ENCODE assay signal across 19 cellular contexts in the genomic region with DNA sequence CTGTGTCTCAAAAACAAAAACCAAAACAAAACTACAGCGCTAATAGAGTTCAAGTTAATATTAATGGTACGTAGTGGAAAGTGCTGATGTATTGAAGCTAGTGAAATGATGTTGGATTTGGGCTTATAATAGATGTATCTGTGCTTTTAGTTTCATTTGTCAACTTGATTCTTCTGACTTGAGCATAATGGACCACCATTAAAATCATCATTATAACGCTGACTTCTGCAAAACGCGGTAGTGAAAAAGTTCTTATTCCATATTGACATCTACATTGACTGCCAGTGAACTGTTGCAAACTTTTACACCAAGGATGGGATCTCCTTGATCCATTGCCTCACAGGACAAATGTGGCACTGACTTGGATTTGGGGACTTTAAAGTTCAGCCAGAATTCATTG.
A peak's percentile ranks its signal among the peaks of the same experiment; 100 is the strongest.
DNase-seq lines count a peak whose midpoint lies in the region; ATAC-seq and TF ChIP-seq lines count a peak whose summit lies in the region.
"Had no signal": no experiment of that assay in that cellular context is flagged by ENCODE, and none has a peak within 500 bp of the region (broad histone marks: within the 10 kb centered on the region; RNA-seq: fewer than 3 reads in every experiment).

No MANE protein-coding gene starts in this region.

- no TSS peak for BruUV-seq in IMR-90 (replicated peaks; lab: Mats Ljungman, UMichigan)

- no peak overlapping the region for H3K4me3 ChIP-seq in IMR-90 (ENCODE audit: insufficient read depth, low read depth, low read length)
- H3K4me3 ChIP-seq in neutrophil (ENCODE audit: low read depth in 1 of 2, low read length in 1 of 2): peak overlapping the region in 1 of 2 experiments; percentile 13
- no peak overlapping the region for H3K4me3 ChIP-seq in heart right ventricle
- H3K4me3 ChIP-seq: psoas muscle had no signal

- H4K20me1 ChIP-seq in IMR-90 (ENCODE audit: insufficient read depth, low read length): no peaks in the 10 kb centered on the region

- peak overlapping the region; percentile 95; the same call in 2 of the 3 replicates for H2BK15ac ChIP-seq in IMR-90 (ENCODE audit: low read depth, low read length)

- peak overlapping the region; percentile 76 for H3K27ac Mint-ChIP-seq in WTC11
- H3K27ac Mint-ChIP-seq: activated B cell treated with CpG ODN at 0.5 μM for 24 hours; activated CD4-positive, alpha-beta memory T cell treated with anti-CD3 and anti-CD28 coated beads, Interleukin-2, amount 10 ng/mL, durations not matched to agents 7 days and 5 days; stimulated activated naive CD8-positive, alpha-beta T cell treated with anti-CD3 and anti-CD28 coated beads, Interleukin-15, Interleukin-2, amounts not matched to agents 100 ng/mL and 50 ng/mL, for 24 hours; T-helper 2 cell treated with Interferon-gamma antibody and Interleukin-4, amounts not matched to agents 5 μg/mL and 100 μg/mL, for 36 hours had no signal

- peak overlapping the region; percentile 58 for H2BK20ac ChIP-seq in IMR-90 (ENCODE audit: low read depth, low read length)

- peak overlapping the region; percentile 40; the same call in 1 of the 2 replicates for H4K91ac ChIP-seq in IMR-90 (ENCODE audit: insufficient read depth, low read depth, low read length)

- whole genome bisulfite sequencing in IMR-90 (ENCODE audit: extremely low coverage in 2 of 2, insufficient read length in 1 of 2), 2 experiments: no CpG with 5 or more reads among the region's 5 CpGs
- 93 to 96% methylated on average over 5 of the region's 5 CpGs for WGBS in heart right ventricle, 2 donors

- H3K36me3 Mint-ChIP-seq in WTC11: peaks cover 24% of the 10 kb centered on the region

- H3K4me1 Mint-ChIP-seq in WTC11: peaks cover 50% of the 10 kb centered on the region

- H3K4me2 ChIP-seq in IMR-90 (ENCODE audit: low read depth, low read length): no peak overlapping the region

- H3K27ac ChIP-seq in C4-2B: peak overlapping the region; percentile 31; the same call in 1 of the 2 replicates
- H3K27ac ChIP-seq in IMR-90 (ENCODE audit: insufficient read depth, low read length): peak overlapping the region; percentile 96
- H3K27ac ChIP-seq in neutrophil: peak overlapping the region; percentile 75
- H3K27ac ChIP-seq in heart right ventricle: peak overlapping the region in 3 of 10 donors; percentile 70 to 78 (median 74)
- H3K27ac ChIP-seq: psoas muscle had no signal

- peak overlapping the region; percentile 86 for H3K18ac ChIP-seq in IMR-90 (ENCODE audit: low read depth, low read length)

- H3K9me3 Mint-ChIP-seq in WTC11: peaks cover 24% of the 10 kb centered on the region

- peak overlapping the region; percentile 85 for H3K4ac ChIP-seq in IMR-90 (ENCODE audit: low read depth, low read length)

- peak overlapping the region; percentile 54 for H4K5ac ChIP-seq in IMR-90 (ENCODE audit: low read depth, low read length)

- no peak for TF ChIP-seq CTCF in C4-2B (conservative IDR thresholded peaks at IDR 0.05)
- TF ChIP-seq CTCF in IMR-90 (conservative IDR thresholded peaks at IDR 0.05; ENCODE audit: low read depth, low read length): no peak
- no peak for TF ChIP-seq CTCF in WTC11 (IDR thresholded peaks at IDR 0.05)
- TF ChIP-seq CTCF in neutrophil (IDR thresholded peaks at IDR 0.05): no peak
- TF ChIP-seq CTCF in heart right ventricle (IDR thresholded peaks at IDR 0.05): no peak

- H3K9me3 ChIP-seq in IMR-90 (ENCODE audit: control insufficient read depth, insufficient read depth, low read length) (peaks cover 6% of the 10 kb centered on the region; the same call in 1 of the 2 replicates), neutrophil (no peaks in the 10 kb centered on the region), heart right ventricle (peaks cover 0 to 11% (median 0%) of the 10 kb centered on the region in 11 donors)
- H3K9me3 ChIP-seq: psoas muscle had no signal

- H3K14ac ChIP-seq in IMR-90 (replicated peaks; ENCODE audit: low read depth, low read length): 0 out of 2 replicates have a peak overlapping the region, but pooled peaks have one; percentile 67

- no peak overlapping the region; the same call in 1 of the 2 replicates for H3K23ac ChIP-seq in IMR-90 (ENCODE audit: low read depth, low read length)

- H2AK9ac ChIP-seq in IMR-90 (replicated peaks; ENCODE audit: low read depth, low read length, poor library complexity): no peak overlapping the region

- H2BK120ac ChIP-seq in IMR-90 (ENCODE audit: low read depth, low read length): peak overlapping the region; percentile 90; the same call in 1 of the 2 replicates

- TF ChIP-seq RAD21 in IMR-90 (IDR thresholded peaks at IDR 0.05; ENCODE audit: low read length): no peak

- H3K4me3 Mint-ChIP-seq in WTC11: no peak overlapping the region
- H3K4me3 Mint-ChIP-seq: activated B cell treated with CpG ODN at 0.5 μM for 24 hours; activated CD4-positive, alpha-beta memory T cell treated with anti-CD3 and anti-CD28 coated beads, Interleukin-2, amount 10 ng/mL, durations not matched to agents 7 days and 5 days; central memory CD8-positive, alpha-beta T cell; T-helper 2 cell treated with Interferon-gamma antibody and Interleukin-4, amounts not matched to agents 5 μg/mL and 100 μg/mL, for 36 hours had no signal

- no peak overlapping the region for H2AFZ ChIP-seq in IMR-90 (replicated peaks; ENCODE audit: low read length, poor library complexity)

- POLR2A ChIA-PET in IMR-90 (lab: Charles Lee; ENCODE audit: unreplicated experiment) (no interaction called here), WTC11 (lab: Charles Lee) (no interaction called here)

- DNase-seq in IMR-90 (no peak), WTC11 (ENCODE audit: low spot score) (no peak), heart right ventricle (no peak), activated gamma-delta T cell treated with Interleukin-2 at 50 U/mL for 16 hours (no peak)
- DNase-seq: activated B cell treated with CpG ODN at 0.5 μM for 24 hours; activated CD4-positive, alpha-beta memory T cell treated with anti-CD3 and anti-CD28 coated beads, Interleukin-2, amount 10 ng/mL, durations not matched to agents 7 days and 5 days; AML-193; aorta; naive thymus-derived CD8-positive, alpha-beta T cell; NCI-H1436 treated with DMSO at 0.1 percent for 48 hours; NCI-H2171; psoas muscle had no signal

- peaks cover 19% of the 10 kb centered on the region for H3K4me1 ChIP-seq in IMR-90 (ENCODE audit: control insufficient read depth, insufficient read depth, low read length)
- peaks cover 28 to 40% of the 10 kb centered on the region in 2 experiments for H3K4me1 ChIP-seq in neutrophil (ENCODE audit: control insufficient read depth in 1 of 2, insufficient read depth in 1 of 2, low read depth in 1 of 2, low read length in 1 of 2)
- H3K4me1 ChIP-seq in heart right ventricle: peaks cover 8 to 40% (median 25%) of the 10 kb centered on the region in 9 donors

- no peak for TF ChIP-seq POLR2A in IMR-90 (IDR thresholded peaks at IDR 0.05; ENCODE audit: low read depth, low read length)

- dilution Hi-C loops in IMR-90 (cut with HindIII; ENCODE audit: low sequenced_read_pairs, unreplicated experiment): no loop called here

- peaks cover 6% of the 10 kb centered on the region; the same call in 1 of the 2 replicates for H3K9me1 ChIP-seq in IMR-90 (ENCODE audit: insufficient read depth, low read length)

- in situ Hi-C loops in IMR-90 (cut with MboI; ENCODE audit: low sequenced_read_pairs): loop anchor here (5.0 to 10.0 kb wide), 4 partner anchors 703 to 1173 kb away; a partner anchor contains a TSS

- peaks cover 3% of the 10 kb centered on the region; the same call in 1 of the 2 replicates for H3K36me3 ChIP-seq in IMR-90 (ENCODE audit: control insufficient read depth, insufficient read depth, low read length)
- no peaks in the 10 kb centered on the region for H3K36me3 ChIP-seq in neutrophil
- peaks cover 0 to 15% (median 5%) of the 10 kb centered on the region in 9 donors for H3K36me3 ChIP-seq in heart right ventricle

- intact Hi-C loops in IMR-90 (cut with micrococcal nuclease) (loop anchor here (2.0 to 5.0 kb wide), 3 partner anchors 276 to 625 kb away; no protein-coding TSS in a partner anchor), heart right ventricle (cut with DNase I) (loop anchor here in 8 of 10 donors (5.0 to 10.0 kb wide), 5 partner anchors 883 to 1176 kb away; a partner anchor contains a TSS)

- no peaks in the 10 kb centered on the region for H3K79me1 ChIP-seq in IMR-90 (ENCODE audit: low read depth in 1 of 2, low read length in 2 of 2)

- no peak overlapping the region for H3K56ac ChIP-seq in IMR-90 (ENCODE audit: extremely low read depth, insufficient read depth, low read length)

- ATAC-seq in IMR-90 (ENCODE audit: low read depth) (no peak), WTC11 (no peak), HG03521 (IDR thresholded peaks at IDR 0.05; ENCODE audit: unreplicated experiment) (no peak), heart right ventricle (no peak)
- ATAC-seq: naive thymus-derived CD8-positive, alpha-beta T cell; psoas muscle had no signal

- H3K27me3 Mint-ChIP-seq in WTC11 (ENCODE audit: low read depth): no peaks in the 10 kb centered on the region
- H3K27me3 Mint-ChIP-seq: activated B cell treated with CpG ODN at 0.5 μM for 24 hours; central memory CD8-positive, alpha-beta T cell; naive thymus-derived CD8-positive, alpha-beta T cell had no signal

- peak overlapping the region; percentile 42 to 84 for H4K8ac ChIP-seq in IMR-90 (ENCODE audit: low read depth in 2 of 2, low read length in 2 of 2)

- H3K27me3 ChIP-seq in IMR-90 (ENCODE audit: control insufficient read depth, insufficient read depth, low read length) (no peaks in the 10 kb centered on the region), neutrophil (peaks cover 14% of the 10 kb centered on the region), heart right ventricle (no peaks in the 10 kb centered on the region)
- H3K27me3 ChIP-seq: tibial nerve had no signal

- H2AK5ac ChIP-seq in IMR-90 (ENCODE audit: low read depth, low read length): peak overlapping the region; percentile 85; the same call in 1 of the 2 replicates

- CTCF ChIA-PET in IMR-90 (lab: Yijun Ruan, JAX): interaction anchor here (0.8 kb wide), 1 partner anchor 1176 kb away, joined by 4 read pairs; no protein-coding TSS in a partner anchor
- CTCF ChIA-PET in WTC11 (lab: Charles Lee): interaction anchor here (1.0 kb wide), 1 partner anchor 1175 kb away, joined by 3 read pairs; no protein-coding TSS in a partner anchor

- no peak overlapping the region for H3K9ac ChIP-seq in IMR-90 (ENCODE audit: low read depth, low read length)

- H2BK5ac ChIP-seq in IMR-90 (ENCODE audit: low read depth, low read length, poor library complexity, severe bottlenecking): peak overlapping the region; percentile 93

TF ChIP-seq in IMR-90, 13 proteins besides CTCF, POLR2A, EP300 and RAD21:
- no peak for TF ChIP-seq SMC3 (IDR thresholded peaks at IDR 0.05; ENCODE audit: low read depth, low read length)
- peak; percentile 13; the same call in 1 of the 2 replicates for TF ChIP-seq MAFK (IDR thresholded peaks at IDR 0.05; ENCODE audit: low read depth, low read length)
